In genomic region chr4:3339566-3339965, GRCh38 we compare ENCODE assay signal across 14 cellular contexts.
"Had no signal": no experiment of that assay in that cellular context is flagged by ENCODE, and none has a peak within 500 bp of the region (broad histone marks: within the 10 kb centered on the region; RNA-seq: fewer than 3 reads in every experiment).

No MANE protein-coding gene starts in this region.

- H3K36me3 Mint-ChIP-seq: activated naive CD8-positive, alpha-beta T cell treated with anti-CD3 and anti-CD28 coated beads for 36 hours had no signal

- H3K9me3 Mint-ChIP-seq: activated CD4-positive, alpha-beta memory T cell treated with anti-CD3 and anti-CD28 coated beads, Interleukin-2, amount 10 ng/mL, durations not matched to agents 7 days and 5 days; activated naive CD8-positive, alpha-beta T cell treated with anti-CD3 and anti-CD28 coated beads for 36 hours had no signal

- ATAC-seq: heart left ventricle, left colon had no signal

- H3K27me3 ChIP-seq: brain microvascular endothelial cell, heart left ventricle, pancreas, sigmoid colon, spleen had no signal

- H3K9me3 ChIP-seq: heart left ventricle, lower lobe of right lung, pancreas, sigmoid colon, spleen, thoracic aorta had no signal

- H3K4me3 ChIP-seq: heart left ventricle, lower lobe of right lung, pancreas, sigmoid colon, spleen, thoracic aorta had no signal

- DNase-seq: activated CD4-positive, alpha-beta memory T cell treated with anti-CD3 and anti-CD28 coated beads, Interleukin-2, amount 10 ng/mL, durations not matched to agents 7 days and 5 days; activated CD4-positive, CD25-positive, alpha-beta regulatory T cell treated with anti-CD3 and anti-CD28 coated beads, Interleukin-2, amount 50 U/mL, for 72 hours; activated gamma-delta T cell treated with Interleukin-2 at 50 U/mL for 16 hours; activated naive CD8-positive, alpha-beta T cell treated with anti-CD3 and anti-CD28 coated beads for 36 hours; brain microvascular endothelial cell; effector CD8-positive, alpha-beta T cell; foreskin melanocyte; left colon; lower lobe of right lung; sigmoid colon; spleen had no signal

- H3K36me3 ChIP-seq: brain microvascular endothelial cell, lower lobe of right lung, pancreas, spleen, thoracic aorta had no signal

- H3K27ac ChIP-seq: brain microvascular endothelial cell, heart left ventricle, lower lobe of right lung, pancreas, sigmoid colon, spleen, thoracic aorta had no signal

- H3K4me3 Mint-ChIP-seq: activated CD4-positive, alpha-beta memory T cell treated with anti-CD3 and anti-CD28 coated beads, Interleukin-2, amount 10 ng/mL, durations not matched to agents 7 days and 5 days; activated naive CD8-positive, alpha-beta T cell treated with anti-CD3 and anti-CD28 coated beads for 36 hours had no signal

- H3K27ac Mint-ChIP-seq: activated CD4-positive, alpha-beta memory T cell treated with anti-CD3 and anti-CD28 coated beads, Interleukin-2, amount 10 ng/mL, durations not matched to agents 7 days and 5 days; activated naive CD8-positive, alpha-beta T cell treated with anti-CD3 and anti-CD28 coated beads for 36 hours had no signal

- H3K4me1 ChIP-seq: pancreas had no signal
